1 cellular context compared by ENCODE assay signal in the genomic region with DNA sequence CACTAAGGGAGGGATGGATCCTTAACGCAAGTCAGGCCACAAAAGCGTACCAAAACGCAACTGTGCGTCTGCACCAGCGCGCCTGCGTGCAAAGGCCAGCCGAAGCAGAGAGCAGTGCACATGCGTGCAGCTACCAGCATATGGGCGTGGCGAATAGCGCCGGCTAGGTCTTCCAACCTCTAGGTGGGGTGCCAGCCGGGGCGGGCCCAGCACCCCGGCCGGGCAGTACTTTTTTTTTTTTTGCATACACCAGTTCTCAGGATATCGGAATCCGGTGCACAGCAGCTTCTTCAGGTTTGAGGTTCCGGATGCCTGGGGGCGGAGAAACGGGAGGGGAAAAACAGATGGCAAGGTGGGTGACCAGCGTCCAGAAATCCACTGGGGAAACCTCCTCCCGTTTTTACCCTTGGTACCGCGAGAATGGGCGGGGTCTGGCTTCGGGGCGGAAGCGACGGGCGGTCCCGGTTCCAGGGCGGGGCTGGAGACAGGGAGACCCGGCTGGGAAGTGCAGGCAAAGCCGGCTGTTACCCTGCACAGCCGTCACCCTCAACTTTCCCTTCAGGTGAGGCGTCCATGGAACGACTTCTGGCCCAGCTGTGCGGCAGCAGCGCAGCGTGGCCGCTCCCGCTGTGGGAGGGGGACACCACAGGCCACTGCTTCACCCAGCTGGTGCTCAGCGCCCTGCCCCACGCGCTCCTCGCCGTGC.
A peak's percentile ranks its signal among the peaks of the same experiment; 100 is the strongest.
TF ChIP-seq lines count a peak whose summit lies in the region.

TSS of gene ABCC10 (plus strand) at position 136 of the 706 bp plus-strand sequence. CDS start at position 574, 438 bp downstream.

TF ChIP-seq in HEK293, 187 proteins besides CTCF, POLR2A, EP300 and RAD21 (continued from another document and continues in another):
- peak; percentile 91 for TF ChIP-seq ZBTB10 (tag by site-specific recombination; IDR thresholded peaks at IDR 0.05)
- TF ChIP-seq ZNF561 (tag by site-specific recombination; IDR thresholded peaks at IDR 0.05; ENCODE audit: borderline replicate concordance), result no peak
- TF ChIP-seq ZNF292 (tag by site-specific recombination; IDR thresholded peaks at IDR 0.05; ENCODE audit: borderline replicate concordance, low read depth), result no peak
- no peak for TF ChIP-seq ZNF837 (tag by site-specific recombination; IDR thresholded peaks at IDR 0.05)
- TF ChIP-seq ZNF391 (tag by site-specific recombination; IDR thresholded peaks at IDR 0.05; ENCODE audit: borderline replicate concordance, low read depth), result no peak
- TF ChIP-seq ZNF544 (tag by site-specific recombination; IDR thresholded peaks at IDR 0.05), result no peak
- TF ChIP-seq ZBTB48 (tag by site-specific recombination; IDR thresholded peaks at IDR 0.05), result 0 out of 2 replicates have a peak, but pooled peaks have one; percentile 21
- peak; percentile 83 for TF ChIP-seq ZNF580 (tag by site-specific recombination; IDR thresholded peaks at IDR 0.05)
- no peak for TF ChIP-seq ZNF555 (tag by site-specific recombination; conservative IDR thresholded peaks at IDR 0.05)
- no peak for TF ChIP-seq ZNF530 (tag by site-specific recombination; IDR thresholded peaks at IDR 0.05; ENCODE audit: low read depth)
- peak; percentile 89 for TF ChIP-seq KLF9 (tag by site-specific recombination; IDR thresholded peaks at IDR 0.05; ENCODE audit: low read depth)
- 0 out of 2 replicates have a peak, but pooled peaks have one; percentile 46 for TF ChIP-seq KLF10 (tag by site-specific recombination; IDR thresholded peaks at IDR 0.05)
- no peak for TF ChIP-seq ZNF169 (tag by site-specific recombination; IDR thresholded peaks at IDR 0.05)
- no peak for TF ChIP-seq EGR2 (tag by site-specific recombination; IDR thresholded peaks at IDR 0.05; ENCODE audit: low read depth)
- TF ChIP-seq, protein P1, sequence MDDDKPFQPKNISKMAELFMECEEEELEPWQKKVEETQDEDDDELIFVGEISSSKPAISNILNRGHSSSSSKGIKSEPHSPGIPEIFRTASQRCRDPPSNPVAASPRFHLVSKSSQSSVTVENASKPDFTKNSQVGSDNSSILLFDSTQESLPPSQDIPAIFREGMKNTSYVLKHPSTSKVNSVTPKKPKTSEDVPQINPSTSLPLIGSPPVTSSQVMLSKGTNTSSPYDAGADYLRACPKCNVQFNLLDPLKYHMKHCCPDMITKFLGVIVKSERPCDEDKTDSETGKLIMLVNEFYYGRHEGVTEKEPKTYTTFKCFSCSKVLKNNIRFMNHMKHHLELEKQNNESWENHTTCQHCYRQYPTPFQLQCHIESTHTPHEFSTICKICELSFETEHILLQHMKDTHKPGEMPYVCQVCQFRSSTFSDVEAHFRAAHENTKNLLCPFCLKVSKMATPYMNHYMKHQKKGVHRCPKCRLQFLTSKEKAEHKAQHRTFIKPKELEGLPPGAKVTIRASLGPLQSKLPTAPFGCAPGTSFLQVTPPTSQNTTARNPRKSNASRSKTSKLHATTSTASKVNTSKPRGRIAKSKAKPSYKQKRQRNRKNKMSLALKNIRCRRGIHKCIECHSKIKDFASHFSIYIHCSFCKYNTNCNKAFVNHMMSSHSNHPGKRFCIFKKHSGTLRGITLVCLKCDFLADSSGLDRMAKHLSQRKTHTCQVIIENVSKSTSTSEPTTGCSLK (tag by site-specific recombination; IDR thresholded peaks at IDR 0.05), result no peak
- peak; percentile 68 for TF ChIP-seq KLF17 (tag by site-specific recombination; IDR thresholded peaks at IDR 0.05)
- TF ChIP-seq ZNF600 (tag by site-specific recombination; IDR thresholded peaks at IDR 0.05), result peak; percentile 80
- TF ChIP-seq ZNF791 (tag by site-specific recombination; IDR thresholded peaks at IDR 0.05), result no peak
- TF ChIP-seq ZNF362 (tag by site-specific recombination; IDR thresholded peaks at IDR 0.05), result peak; percentile 81; the same call in 1 of the 2 replicates
- no peak for TF ChIP-seq ZNF157 (tag by site-specific recombination; IDR thresholded peaks at IDR 0.05)
- TF ChIP-seq ZNF202 (tag by site-specific recombination; IDR thresholded peaks at IDR 0.05; ENCODE audit: borderline replicate concordance), result no peak
- peak; percentile 34; the same call in 1 of the 2 replicates for TF ChIP-seq TRIM28 (IDR thresholded peaks at IDR 0.05; ENCODE audit: borderline replicate concordance, low read length)
- TF ChIP-seq ZNF707 (tag by site-specific recombination; IDR thresholded peaks at IDR 0.05), result no peak
- TF ChIP-seq GLI2 (tag by site-specific recombination; IDR thresholded peaks at IDR 0.05; ENCODE audit: borderline replicate concordance, low read depth), result no peak
- no peak for TF ChIP-seq ZNF830 (tag by site-specific recombination; IDR thresholded peaks at IDR 0.05; ENCODE audit: low read depth)
- TF ChIP-seq, protein P2, sequence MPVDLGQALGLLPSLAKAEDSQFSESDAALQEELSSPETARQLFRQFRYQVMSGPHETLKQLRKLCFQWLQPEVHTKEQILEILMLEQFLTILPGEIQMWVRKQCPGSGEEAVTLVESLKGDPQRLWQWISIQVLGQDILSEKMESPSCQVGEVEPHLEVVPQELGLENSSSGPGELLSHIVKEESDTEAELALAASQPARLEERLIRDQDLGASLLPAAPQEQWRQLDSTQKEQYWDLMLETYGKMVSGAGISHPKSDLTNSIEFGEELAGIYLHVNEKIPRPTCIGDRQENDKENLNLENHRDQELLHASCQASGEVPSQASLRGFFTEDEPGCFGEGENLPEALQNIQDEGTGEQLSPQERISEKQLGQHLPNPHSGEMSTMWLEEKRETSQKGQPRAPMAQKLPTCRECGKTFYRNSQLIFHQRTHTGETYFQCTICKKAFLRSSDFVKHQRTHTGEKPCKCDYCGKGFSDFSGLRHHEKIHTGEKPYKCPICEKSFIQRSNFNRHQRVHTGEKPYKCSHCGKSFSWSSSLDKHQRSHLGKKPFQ (tag by site-specific recombination; IDR thresholded peaks at IDR 0.05), result no peak
- TF ChIP-seq ZNF341 (tag by site-specific recombination; IDR thresholded peaks at IDR 0.05; ENCODE audit: low read depth), result peak; percentile 100
- TF ChIP-seq SETDB1 (IDR thresholded peaks at IDR 0.05; ENCODE audit: insufficient read length, low read length), result no peak
- TF ChIP-seq REPIN1 (tag by site-specific recombination; IDR thresholded peaks at IDR 0.05; ENCODE audit: low read depth), result no peak
- TF ChIP-seq HOXC10 (CRISPR knock-in tag; IDR thresholded peaks at IDR 0.05), result no peak
- peak; percentile 95 for TF ChIP-seq KLF8 (tag by site-specific recombination; IDR thresholded peaks at IDR 0.05)
- no peak for TF ChIP-seq YY1 (tag by site-specific recombination; IDR thresholded peaks at IDR 0.05)
- 0 out of 2 replicates have a peak, but pooled peaks have one; percentile 7 for TF ChIP-seq ZNF623 (tag by site-specific recombination; IDR thresholded peaks at IDR 0.05)
- peak; percentile 82 for TF ChIP-seq PATZ1 (tag by site-specific recombination; IDR thresholded peaks at IDR 0.05)
- no peak for TF ChIP-seq ZNF433 (tag by site-specific recombination; IDR thresholded peaks at IDR 0.05; ENCODE audit: low read depth)
- TF ChIP-seq, protein P3, sequence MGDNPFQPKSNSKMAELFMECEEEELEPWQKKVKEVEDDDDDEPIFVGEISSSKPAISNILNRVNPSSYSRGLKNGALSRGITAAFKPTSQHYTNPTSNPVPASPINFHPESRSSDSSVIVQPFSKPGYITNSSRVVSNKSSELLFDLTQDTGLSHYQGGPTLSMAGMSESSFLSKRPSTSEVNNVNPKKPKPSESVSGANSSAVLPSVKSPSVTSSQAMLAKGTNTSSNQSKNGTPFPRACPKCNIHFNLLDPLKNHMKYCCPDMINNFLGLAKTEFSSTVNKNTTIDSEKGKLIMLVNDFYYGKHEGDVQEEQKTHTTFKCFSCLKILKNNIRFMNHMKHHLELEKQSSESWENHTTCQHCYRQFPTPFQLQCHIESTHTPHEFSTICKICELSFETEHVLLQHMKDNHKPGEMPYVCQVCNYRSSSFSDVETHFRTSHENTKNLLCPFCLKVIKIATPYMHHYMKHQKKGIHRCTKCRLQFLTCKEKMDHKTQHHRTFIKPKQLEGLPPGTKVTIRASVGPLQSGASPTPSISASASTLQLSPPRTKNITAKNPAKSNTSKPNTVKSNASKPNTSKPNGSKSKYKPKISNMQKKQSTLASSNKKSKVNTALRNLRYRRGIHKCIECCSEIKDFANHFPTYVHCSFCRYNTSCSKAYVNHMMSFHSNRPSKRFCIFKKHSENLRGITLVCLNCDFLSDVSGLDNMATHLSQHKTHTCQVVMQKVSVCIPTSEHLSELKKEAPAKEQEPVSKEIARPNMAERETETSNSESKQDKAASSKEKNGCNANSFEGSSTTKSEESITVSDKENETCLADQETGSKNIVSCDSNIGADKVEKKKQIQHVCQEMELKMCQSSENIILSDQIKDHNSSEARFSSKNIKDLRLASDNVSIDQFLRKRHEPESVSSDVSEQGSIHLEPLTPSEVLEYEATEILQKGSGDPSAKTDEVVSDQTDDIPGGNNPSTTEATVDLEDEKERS (tag by site-specific recombination; IDR thresholded peaks at IDR 0.05), result no peak
- TF ChIP-seq, protein P4, sequence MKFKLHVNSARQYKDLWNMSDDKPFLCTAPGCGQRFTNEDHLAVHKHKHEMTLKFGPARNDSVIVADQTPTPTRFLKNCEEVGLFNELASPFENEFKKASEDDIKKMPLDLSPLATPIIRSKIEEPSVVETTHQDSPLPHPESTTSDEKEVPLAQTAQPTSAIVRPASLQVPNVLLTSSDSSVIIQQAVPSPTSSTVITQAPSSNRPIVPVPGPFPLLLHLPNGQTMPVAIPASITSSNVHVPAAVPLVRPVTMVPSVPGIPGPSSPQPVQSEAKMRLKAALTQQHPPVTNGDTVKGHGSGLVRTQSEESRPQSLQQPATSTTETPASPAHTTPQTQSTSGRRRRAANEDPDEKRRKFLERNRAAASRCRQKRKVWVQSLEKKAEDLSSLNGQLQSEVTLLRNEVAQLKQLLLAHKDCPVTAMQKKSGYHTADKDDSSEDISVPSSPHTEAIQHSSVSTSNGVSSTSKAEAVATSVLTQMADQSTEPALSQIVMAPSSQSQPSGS (tag by site-specific recombination; IDR thresholded peaks at IDR 0.05; ENCODE audit: low read depth), result no peak
- peak; percentile 83 for TF ChIP-seq SP2 (tag by site-specific recombination; IDR thresholded peaks at IDR 0.05)
- TF ChIP-seq, protein P5, sequence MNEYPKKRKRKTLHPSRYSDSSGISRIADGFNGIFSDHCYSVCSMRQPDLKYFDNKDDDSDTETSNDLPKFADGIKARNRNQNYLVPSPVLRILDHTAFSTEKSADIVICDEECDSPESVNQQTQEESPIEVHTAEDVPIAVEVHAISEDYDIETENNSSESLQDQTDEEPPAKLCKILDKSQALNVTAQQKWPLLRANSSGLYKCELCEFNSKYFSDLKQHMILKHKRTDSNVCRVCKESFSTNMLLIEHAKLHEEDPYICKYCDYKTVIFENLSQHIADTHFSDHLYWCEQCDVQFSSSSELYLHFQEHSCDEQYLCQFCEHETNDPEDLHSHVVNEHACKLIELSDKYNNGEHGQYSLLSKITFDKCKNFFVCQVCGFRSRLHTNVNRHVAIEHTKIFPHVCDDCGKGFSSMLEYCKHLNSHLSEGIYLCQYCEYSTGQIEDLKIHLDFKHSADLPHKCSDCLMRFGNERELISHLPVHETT (tag by site-specific recombination; IDR thresholded peaks at IDR 0.05), result 0 out of 2 replicates have a peak, but pooled peaks have one; percentile 39
- no peak; the same call in 1 of the 2 replicates for TF ChIP-seq ZNF146 (tag by site-specific recombination; IDR thresholded peaks at IDR 0.05)
- peak; percentile 91 for TF ChIP-seq ZEB2 (tag by site-specific recombination; IDR thresholded peaks at IDR 0.05)
- peak; percentile 59 for TF ChIP-seq ZXDB (tag by site-specific recombination; IDR thresholded peaks at IDR 0.05)
